In genomic region chr17:44324571-44325275, GRCh38 we compare ENCODE assay signal across 8 cellular contexts. TPM values are rescaled to one million over a fixed set of nuclear protein-coding genes. Genes with fewer than 3 reads are reported as not detected.
DNase-seq lines count a peak whose midpoint lies in the region; ATAC-seq and TF ChIP-seq lines count a peak whose summit lies in the region.

Gene SLC25A39, minus strand, starts transcription at chr17:44324823. Its CDS starts 1,261 bp downstream, at chr17:44323562.

- no peak for TF ChIP-seq CTCF in kidney epithelial cell (IDR thresholded peaks at IDR 0.05; ENCODE audit: insufficient read depth, low read length, poor library complexity, severe bottlenecking)

- H3K36me3 ChIP-seq in kidney epithelial cell (ENCODE audit: control insufficient read depth, insufficient read depth, low read length) = no peaks in the 10 kb centered on the region

- H3K4me3 ChIP-seq in kidney epithelial cell (ENCODE audit: low read depth, low read length) = peak within 1 kb of the TSS; percentile 92

- DNase-seq in AG20443 (ENCODE audit: low spot score) (peak; percentile 97), NCI-H446 treated with DMSO at 0.1 percent for 48 hours (lab: John Stamatoyannopoulos, UW) (peak; percentile 70), cerebellum (ENCODE audit: low spot score) (peak; percentile 96), kidney epithelial cell (ENCODE audit: low read depth) (peak; percentile 58)
- peak; percentile 91 to 93 for DNase-seq in activated CD4-positive, alpha-beta T cell treated with anti-CD3 and anti-CD28 coated beads for 24 hours (ENCODE audit: low read depth in 2 of 2)
- peak; percentile 85 to 92 for DNase-seq in stimulated activated CD4-positive, alpha-beta T cell treated with anti-CD3 and anti-CD28 coated beads, Interleukin-15, amount 100 ng/mL, for 48 hours (ENCODE audit: low read depth in 2 of 2)

- no peaks in the 10 kb centered on the region for H3K27me3 ChIP-seq in kidney epithelial cell (ENCODE audit: control insufficient read depth, insufficient read depth, low read length)

- ATAC-seq in GM19043 (IDR thresholded peaks at IDR 0.05; ENCODE audit: low read depth, unreplicated experiment) = peak; percentile 49
- peak; percentile 55 for ATAC-seq in HG03354 (IDR thresholded peaks at IDR 0.05; ENCODE audit: poor library complexity, severe bottlenecking, unreplicated experiment)

RNA-seq across cellular contexts. Expression of gene SLC25A39, which starts in this region (rescaled TPM):
- total RNA-seq in cerebellum (30.9 TPM), kidney epithelial cell (145 and 146 TPM in 2 replicates)

Comparison
In these comparisons a context has a peak if more than half of its experiments do, and no peak if none do; other contexts are left out.
1. Peak in every context shown above with its lines: DNase-seq, ATAC-seq and H3K4me3 ChIP-seq.